In the genomic region with DNA sequence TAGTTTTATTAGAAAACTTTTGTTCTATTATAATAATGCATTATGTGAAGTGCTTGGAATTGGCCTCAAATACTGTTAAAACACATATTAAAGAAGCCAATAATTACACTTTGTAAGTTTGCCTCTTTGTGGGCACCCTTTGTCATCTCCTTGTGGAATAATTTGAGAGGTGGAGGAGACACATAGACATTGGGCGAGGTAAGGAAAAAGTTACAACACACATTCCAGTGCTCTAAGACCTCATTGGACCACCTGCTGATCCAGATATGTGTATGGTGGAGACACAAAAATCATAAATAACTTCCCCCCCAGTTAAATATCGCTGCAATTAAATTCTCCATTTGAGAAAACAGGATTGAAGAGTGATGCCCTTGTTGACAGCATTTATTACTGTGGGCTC, we compare ENCODE assay signal across 20 cellular contexts.
DNase-seq lines count a peak whose midpoint lies in the region; TF ChIP-seq lines count a peak whose summit lies in the region.
"Had no signal": no experiment of that assay in that cellular context is flagged by ENCODE, and none has a peak within 500 bp of the region (broad histone marks: within the 10 kb centered on the region; RNA-seq: fewer than 3 reads in every experiment).

No MANE protein-coding gene starts in this region.

- H3K4me3 Mint-ChIP-seq in chondrocyte (ENCODE audit: unreplicated experiment) (no peak overlapping the region), neural progenitor cell (no peak overlapping the region)
- H3K4me3 Mint-ChIP-seq: CD4-positive, alpha-beta memory T cell had no signal

- H3K27me3 Mint-ChIP-seq in chondrocyte (ENCODE audit: low read depth) = no peaks in the 10 kb centered on the region
- no peaks in the 10 kb centered on the region for H3K27me3 Mint-ChIP-seq in neural progenitor cell (ENCODE audit: insufficient read depth, low read depth)
- H3K27me3 Mint-ChIP-seq: CD4-positive, alpha-beta memory T cell had no signal

- H4K20me1 ChIP-seq in neural progenitor cell (ENCODE audit: low read depth) = no peaks in the 10 kb centered on the region

- H3K4me1 Mint-ChIP-seq in chondrocyte (ENCODE audit: low read depth) (peaks cover 14% of the 10 kb centered on the region), neural progenitor cell (peaks cover 12% of the 10 kb centered on the region)
- H3K4me1 Mint-ChIP-seq: CD4-positive, alpha-beta memory T cell had no signal

- peaks cover 12% of the 10 kb centered on the region for H3F3A ChIP-seq in neural progenitor cell (ENCODE audit: low read depth)

- H3K36me3 ChIP-seq in neural progenitor cell (no peaks in the 10 kb centered on the region), thyroid gland (no peaks in the 10 kb centered on the region)

- peak; percentile 55 for DNase-seq in SK-MEL-5 (ENCODE audit: low read depth, low spot score)
- DNase-seq in chondrocyte (ENCODE audit: low spot score) = no peak
- peak; percentile 25 for DNase-seq in neural progenitor cell (ENCODE audit: low spot score)
- peak; percentile 6 for DNase-seq in smooth muscle cell of the brain vasculature (ENCODE audit: low read depth, low spot score)
- no peak for DNase-seq in NCI-H1930 (lab: John Stamatoyannopoulos, UW)
- DNase-seq in stimulated activated naive CD4-positive, alpha-beta T cell treated with Interleukin-2 at 50 U/mL for 16 hours (lab: John Stamatoyannopoulos, UW) = no peak
- DNase-seq in thyroid gland = no peak
- no peak for DNase-seq in germinal center (ENCODE audit: low spot score)
- DNase-seq: 8988T; C1 segment of cervical spinal cord; Calu3; CD4-positive, alpha-beta memory T cell; COR-L47; DMS53; DMS79 treated with DMSO at 0.1 percent for 48 hours; GF-D8; GM23248; H7; HCEC 1CT had no signal

- peak overlapping the region; percentile 61 for H3K4me2 ChIP-seq in neural progenitor cell
- H3K4me2 ChIP-seq: A549 had no signal

- H3K9me3 ChIP-seq in neural progenitor cell (ENCODE audit: low read depth) = no peaks in the 10 kb centered on the region
- no peaks in the 10 kb centered on the region for H3K9me3 ChIP-seq in thyroid gland
- H3K9me3 ChIP-seq: A549 had no signal

- in situ Hi-C loops in SK-MEL-5 (cut with HindIII; ENCODE audit: low pct_unique_long_range_greater_than_20kb, low sequenced_read_pairs) = no loop called here

- intact Hi-C loops in thyroid gland (cut with DNase I) = no loop called here

- H3K27ac Mint-ChIP-seq in chondrocyte (ENCODE audit: unreplicated experiment) (peak overlapping the region; percentile 38), neural progenitor cell (no peak overlapping the region)
- H3K27ac Mint-ChIP-seq: CD4-positive, alpha-beta memory T cell had no signal

- H2AFZ ChIP-seq in neural progenitor cell (replicated peaks) = no peak overlapping the region
- H2AFZ ChIP-seq: GM23248 had no signal

- H3K36me3 Mint-ChIP-seq in chondrocyte (ENCODE audit: low read depth) (peaks cover 6% of the 10 kb centered on the region), neural progenitor cell (no peaks in the 10 kb centered on the region)
- H3K36me3 Mint-ChIP-seq: CD4-positive, alpha-beta memory T cell had no signal

- H3K4me1 ChIP-seq in neural progenitor cell (peaks cover 18% of the 10 kb centered on the region), thyroid gland (no peaks in the 10 kb centered on the region)
- H3K4me1 ChIP-seq: A549 had no signal

- H3K9me3 Mint-ChIP-seq in chondrocyte (ENCODE audit: low read depth) (peaks cover 15% of the 10 kb centered on the region), neural progenitor cell (peaks cover 6% of the 10 kb centered on the region)

- 90 to 91% methylated on average over 2 of the region's 2 CpGs for WGBS in thyroid gland, 2 donors

- H3K27ac ChIP-seq in neural progenitor cell (peak overlapping the region; percentile 31), thyroid gland (no peak overlapping the region)
- H3K27ac ChIP-seq: A549, GM23248 had no signal

- H3K9ac ChIP-seq in neural progenitor cell = no peak overlapping the region
- H3K9ac ChIP-seq: GM23248 had no signal

- TF ChIP-seq CTCF in chondrocyte (IDR thresholded peaks at IDR 0.05) = no peak
- TF ChIP-seq CTCF in neural progenitor cell (IDR thresholded peaks at IDR 0.05) = no peak
- TF ChIP-seq CTCF in thyroid gland (IDR thresholded peaks at IDR 0.05) = no peak

- H3K27me3 ChIP-seq in neural progenitor cell (no peaks in the 10 kb centered on the region), thyroid gland (no peaks in the 10 kb centered on the region)

- no peaks in the 10 kb centered on the region for H3K79me2 ChIP-seq in neural progenitor cell (ENCODE audit: low read depth)

- H3K4me3 ChIP-seq in neural progenitor cell (no peak overlapping the region), thyroid gland (replicated peaks in 1 of 3) (no peak overlapping the region)
- H3K4me3 ChIP-seq: A549, GM23248 had no signal

- no peak for TF ChIP-seq POLR2A in thyroid gland (IDR thresholded peaks at IDR 0.05)

Comparison
In these comparisons a context has a peak if more than half of its experiments do, and no peak if none do; other contexts are left out.
1. DNase-seq: peak in SK-MEL-5 (single experiment), neural progenitor cell (single experiment) and smooth muscle cell of the brain vasculature (single experiment); none in chondrocyte (single experiment), NCI-H1930 (0 of 2), stimulated activated naive CD4-positive, alpha-beta T cell treated with Interleukin-2 at 50 U/mL for 16 hours (single experiment), thyroid gland (0 of 2) and germinal center (single experiment).